8 cellular contexts compared by ENCODE assay signal in the genomic region with DNA sequence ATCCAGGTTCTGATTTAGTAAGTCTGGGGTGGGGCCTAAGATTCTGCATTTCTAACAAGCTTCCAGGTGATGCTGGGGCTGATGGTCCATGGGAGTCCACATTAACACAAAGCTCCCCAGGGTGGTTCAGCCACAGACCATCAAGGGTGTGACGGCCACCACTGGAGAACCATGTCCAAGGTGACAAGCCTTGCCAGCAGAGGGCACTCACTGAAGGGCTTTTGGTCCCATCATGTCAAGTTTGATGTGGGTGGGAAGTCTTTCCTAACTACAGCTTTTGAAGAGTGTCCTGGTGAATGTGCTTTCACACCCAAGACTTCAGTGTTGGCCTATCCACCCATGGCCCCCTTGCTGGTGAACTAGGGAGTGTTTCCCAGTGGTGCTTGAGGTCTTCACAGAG.
DNase-seq lines count a peak whose midpoint lies in the region; ATAC-seq, FAIRE-seq and TF ChIP-seq lines count a peak whose summit lies in the region.

No MANE protein-coding gene starts in this region.

- no TSS peak for BruUV-seq in endothelial cell of umbilical vein (replicated peaks; lab: Mats Ljungman, UMichigan)

- no peaks in the 10 kb centered on the region for H3K36me3 ChIP-seq in endothelial cell of umbilical vein (ENCODE audit: control insufficient read depth in 2 of 2, extremely low read depth in 1 of 2, insufficient read depth in 2 of 2, low read length in 2 of 2)
- H3K36me3 ChIP-seq in esophagus squamous epithelium, result no peaks in the 10 kb centered on the region

- FAIRE-seq in endothelial cell of umbilical vein (lab: Jason Lieb, UNC), result peak; percentile 73

- peaks cover 4% of the 10 kb centered on the region in 2 experiments for H3K27me3 ChIP-seq in endothelial cell of umbilical vein (ENCODE audit: control insufficient read depth in 2 of 2, insufficient read depth in 2 of 2, low read length in 2 of 2)
- H3K27me3 ChIP-seq in esophagus squamous epithelium, result peaks cover 0 to 35% (median 0%) of the 10 kb centered on the region in 4 donors

- TF ChIP-seq CTCF in endothelial cell of umbilical vein (IDR thresholded peaks at IDR 0.05; ENCODE audit: extremely low read depth in 1 of 2, insufficient read depth in 1 of 2, low read depth in 1 of 2, low read length in 2 of 2), result peak; percentile 69 to 74
- TF ChIP-seq CTCF in esophagus squamous epithelium (IDR thresholded peaks at IDR 0.05), result peak in 2 of 6 experiments; percentile 14 to 30

- WGBS in esophagus squamous epithelium, 2 donors, result no CpG with 5 or more reads among the region's 1 CpG

- intact Hi-C loops in endothelial cell of umbilical vein (cut with micrococcal nuclease) (loop anchor here (1.0 kb wide), 3 partner anchors 41 to 445 kb away; a partner anchor contains a TSS), esophagus squamous epithelium (cut with DNase I) (loop anchor here (5.0 kb wide), 1 partner anchor 158 kb away; no protein-coding TSS in a partner anchor)

- no peak overlapping the region for H2AFZ ChIP-seq in endothelial cell of umbilical vein (ENCODE audit: low read depth, low read length)

- no peaks in the 10 kb centered on the region for H3K9me3 ChIP-seq in endothelial cell of umbilical vein (replicated peaks; ENCODE audit: control insufficient read depth, insufficient read depth, low read length)
- no peaks in the 10 kb centered on the region for H3K9me3 ChIP-seq in esophagus squamous epithelium

- CTCF ChIA-PET in endothelial cell of umbilical vein (lab: Charles Lee), result interaction anchor here (0.7 to 4.2 kb wide), 24 partner anchors 8 to 445 kb away, joined by 3 to 117 read pairs (median 6); no protein-coding TSS in a partner anchor

- H3K4me2 ChIP-seq in endothelial cell of umbilical vein (ENCODE audit: insufficient read depth, low read length), result no peak overlapping the region

- H3K79me2 ChIP-seq in endothelial cell of umbilical vein (ENCODE audit: control insufficient read depth, insufficient read depth, low read length), result no peaks in the 10 kb centered on the region

- DNase-seq in COLO668 (lab: John Stamatoyannopoulos, UW; ENCODE audit: unreplicated experiment), result peak; percentile 48
- peak; percentile 43 for DNase-seq in HuH-7 (ENCODE audit: low spot score)
- DNase-seq in activated CD4-positive, alpha-beta T cell treated with anti-CD3 and anti-CD28 coated beads for 1 hour, result peak; percentile 18
- peak; percentile 48 for DNase-seq in endothelial cell of umbilical vein (ENCODE audit: low read depth, low spot score)
- DNase-seq in stimulated activated CD4-positive, alpha-beta T cell treated with anti-CD3 and anti-CD28 coated beads, Interleukin-12 subunit alpha, Interleukin-12 subunit beta, amount 100 ng/mL, for 4 hours, result peak; percentile 17
- DNase-seq in esophagus squamous epithelium (lab: John Stamatoyannopoulos, UW), result no peak
- no peak for DNase-seq in NCI-H2227 treated with DMSO at 0.1 percent for 48 hours (lab: John Stamatoyannopoulos, UW)

- H3K4me1 ChIP-seq in endothelial cell of umbilical vein (ENCODE audit: control insufficient read depth, extremely low read depth, insufficient read depth, low read length) (peaks cover 9% of the 10 kb centered on the region), esophagus squamous epithelium (no peaks in the 10 kb centered on the region)

- H4K20me1 ChIP-seq in endothelial cell of umbilical vein (replicated peaks; ENCODE audit: control insufficient read depth, extremely low read depth, insufficient read depth, low read length), result no peaks in the 10 kb centered on the region

- TF ChIP-seq POLR2A in endothelial cell of umbilical vein (IDR thresholded peaks at IDR 0.05; ENCODE audit: low read depth, low read length) (no peak), esophagus squamous epithelium (IDR thresholded peaks at IDR 0.05) (no peak)

- POLR2A ChIA-PET in endothelial cell of umbilical vein (lab: Charles Lee), result interaction anchor here (1.9 kb wide), 1 partner anchor 12 kb away, joined by 4 read pairs; no protein-coding TSS in a partner anchor

- H3K27ac ChIP-seq in endothelial cell of umbilical vein (ENCODE audit: insufficient read depth, low read depth, low read length) (no peak overlapping the region), esophagus squamous epithelium (no peak overlapping the region)

- no peak overlapping the region for H3K9ac ChIP-seq in endothelial cell of umbilical vein (replicated peaks; ENCODE audit: extremely low read depth, insufficient read depth, low read length)

- H3K4me3 ChIP-seq in endothelial cell of umbilical vein (replicated peaks in 1 of 3; ENCODE audit: insufficient read depth in 1 of 3, low read depth in 1 of 3, low read length in 3 of 3) (no peak overlapping the region), esophagus squamous epithelium (no peak overlapping the region)

- no peak for ATAC-seq in HG03175 (IDR thresholded peaks at IDR 0.05; ENCODE audit: unreplicated experiment)

- H3K9me1 ChIP-seq in endothelial cell of umbilical vein (replicated peaks; ENCODE audit: control insufficient read depth, extremely low read depth, insufficient read depth, low read length), result no peaks in the 10 kb centered on the region

- dilution Hi-C loops in endothelial cell of umbilical vein (cut with MboI; ENCODE audit: extremely low pct_ligation_motif_present, low sequenced_read_pairs), result no loop called here

TF ChIP-seq in endothelial cell of umbilical vein, 7 proteins besides CTCF, POLR2A, EP300 and RAD21:
- TF ChIP-seq MYC (IDR thresholded peaks at IDR 0.05; ENCODE audit: low read depth, low read length), result no peak
- no peak for TF ChIP-seq POLR2AphosphoS5 (IDR thresholded peaks at IDR 0.05; ENCODE audit: insufficient read depth, low read depth, low read length)
- TF ChIP-seq FOS (IDR thresholded peaks at IDR 0.05; ENCODE audit: borderline replicate concordance, insufficient read depth, low read length), result no peak
- TF ChIP-seq, protein P1, sequence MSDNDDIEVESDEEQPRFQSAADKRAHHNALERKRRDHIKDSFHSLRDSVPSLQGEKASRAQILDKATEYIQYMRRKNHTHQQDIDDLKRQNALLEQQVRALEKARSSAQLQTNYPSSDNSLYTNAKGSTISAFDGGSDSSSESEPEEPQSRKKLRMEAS (IDR thresholded peaks at IDR 0.05; ENCODE audit: insufficient read depth, insufficient read length), result no peak
- TF ChIP-seq GATA2 (IDR thresholded peaks at IDR 0.05; ENCODE audit: insufficient read depth, insufficient read length, low read depth, low read length), result no peak
- TF ChIP-seq EZH2 (IDR thresholded peaks at IDR 0.05; ENCODE audit: borderline replicate concordance, low read depth, low read length, severe bottlenecking), result no peak
- no peak for TF ChIP-seq JUN (IDR thresholded peaks at IDR 0.05; ENCODE audit: borderline replicate concordance, insufficient read depth, insufficient read length, low read depth)

Comparison
In these comparisons a context has a peak if more than half of its experiments do, and no peak if none do; other contexts are left out.
1. DNase-seq: peak in COLO668 (single experiment), HuH-7 (single experiment), activated CD4-positive, alpha-beta T cell treated with anti-CD3 and anti-CD28 coated beads for 1 hour (single experiment), endothelial cell of umbilical vein (single experiment) and stimulated activated CD4-positive, alpha-beta T cell treated with anti-CD3 and anti-CD28 coated beads, Interleukin-12 subunit alpha, Interleukin-12 subunit beta, amount 100 ng/mL, for 4 hours (single experiment); none in esophagus squamous epithelium (single experiment) and NCI-H2227 treated with DMSO at 0.1 percent for 48 hours (single experiment).